ENCODE assay signal across 8 cellular contexts in the genomic region with DNA sequence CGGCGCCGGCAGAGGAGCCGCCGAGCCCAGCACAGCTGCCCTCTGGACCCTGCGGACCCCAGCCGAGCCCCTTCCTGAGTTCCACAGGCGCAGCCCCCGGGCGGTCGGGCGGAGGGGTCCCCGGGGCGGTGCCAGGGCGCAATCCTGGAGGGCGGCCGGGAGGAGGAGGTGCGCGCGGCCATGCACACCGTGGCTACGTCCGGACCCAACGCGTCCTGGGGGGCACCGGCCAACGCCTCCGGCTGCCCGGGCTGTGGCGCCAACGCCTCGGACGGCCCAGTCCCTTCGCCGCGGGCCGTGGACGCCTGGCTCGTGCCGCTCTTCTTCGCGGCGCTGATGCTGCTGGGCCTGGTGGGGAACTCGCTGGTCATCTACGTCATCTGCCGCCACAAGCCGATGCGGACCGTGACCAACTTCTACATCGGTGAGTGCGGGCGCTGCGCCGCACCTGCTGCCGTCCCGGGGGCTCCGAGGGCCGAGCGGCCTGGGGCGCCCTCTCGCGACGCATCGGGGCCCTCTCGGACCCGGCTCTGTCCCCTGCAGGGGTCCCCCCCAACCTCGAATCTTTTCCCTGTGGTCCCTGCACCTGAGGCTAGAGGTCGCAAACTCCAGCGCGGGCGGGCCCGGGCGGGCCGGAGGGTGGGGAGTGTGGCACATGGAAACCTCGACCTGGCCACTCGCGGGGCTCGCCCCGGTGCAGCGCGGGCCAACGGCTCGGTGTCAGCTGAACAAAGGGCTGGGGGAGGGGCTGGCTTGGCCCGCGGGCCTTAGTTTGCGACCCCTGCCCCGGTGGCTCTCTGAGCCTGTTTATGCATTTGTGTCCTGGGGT. TPM values are rescaled to one million over a fixed set of nuclear protein-coding genes. Genes with fewer than 3 reads are reported as not detected.
A peak's percentile ranks its signal among the peaks of the same experiment; 100 is the strongest.
DNase-seq lines count a peak whose midpoint lies in the region; ATAC-seq, FAIRE-seq and TF ChIP-seq lines count a peak whose summit lies in the region.

A gene (plus strand): TSS at position 11 of the 829 bp plus-strand sequence. CDS start 170 bp downstream, at position 181.

- H3K79me2 ChIP-seq in PC-9 (ENCODE audit: low read depth) (peaks cover 6% of the 10 kb centered on the region; the same call in 1 of the 2 replicates), GM12878 (ENCODE audit: control insufficient read depth, insufficient read depth, low read length) (peaks cover 7% of the 10 kb centered on the region)

- RAD21 ChIA-PET in GM12878 (lab: Charles Lee; ENCODE audit: unreplicated experiment), result interaction anchor here (0.6 to 3.6 kb wide), 4 partner anchors 21 to 59 kb away, joined by 3 to 46 read pairs (median 6); no protein-coding TSS in a partner anchor

- H3K9me3 Mint-ChIP-seq in type B pancreatic cell, result no peaks in the 10 kb centered on the region

- no peak for TF ChIP-seq EP300 in GM12878 (IDR thresholded peaks at IDR 0.05; ENCODE audit: borderline replicate concordance in 1 of 2, control insufficient read depth in 1 of 2, low read depth in 2 of 2, low read length in 2 of 2)

- H3K9me3 ChIP-seq in heart right ventricle (no peaks in the 10 kb centered on the region), PC-9 (ENCODE audit: insufficient read depth, low read depth) (no peaks in the 10 kb centered on the region), GM12878 (replicated peaks; ENCODE audit: control insufficient read depth, insufficient read depth, low read length) (no peaks in the 10 kb centered on the region), right lobe of liver (no peaks in the 10 kb centered on the region)

- no peak within 1 kb of the TSS for H3K27ac Mint-ChIP-seq in type B pancreatic cell

- H3K27ac ChIP-seq in heart right ventricle (no peak within 1 kb of the TSS), PC-9 (no peak within 1 kb of the TSS), GM12878 (ENCODE audit: control insufficient read depth, insufficient read depth) (no peak within 1 kb of the TSS), right lobe of liver (no peak within 1 kb of the TSS)

- no peak within 1 kb of the TSS for H2AFZ ChIP-seq in PC-9
- H2AFZ ChIP-seq in GM12878 (ENCODE audit: control insufficient read depth, low read depth, low read length), result no peak within 1 kb of the TSS

- H3K36me3 Mint-ChIP-seq in type B pancreatic cell, result no peaks in the 10 kb centered on the region

- H3K4me3 ChIP-seq in heart right ventricle, result peak within 1 kb of the TSS in 9 of 10 donors; percentile 3 to 48 (median 37)
- H3K4me3 ChIP-seq in PC-9, result no peak within 1 kb of the TSS
- peak within 1 kb of the TSS; percentile 41; the same call in 1 of the 2 replicates for H3K4me3 ChIP-seq in GM12878
- peak within 1 kb of the TSS in 1 of 3 donors; percentile 7 for H3K4me3 ChIP-seq in right lobe of liver

- H3K4me1 Mint-ChIP-seq in type B pancreatic cell (ENCODE audit: unreplicated experiment), result peaks cover 5% of the 10 kb centered on the region

- intact Hi-C loops in heart right ventricle (cut with DNase I), result loop anchor here in 5 of 10 donors (5.0 kb wide), 4 partner anchors 55 to 150 kb away; a partner anchor contains a TSS
- intact Hi-C loops in left ventricle myocardium superior (cut with micrococcal nuclease), result no loop called here
- intact Hi-C loops in PC-9 (cut with micrococcal nuclease; ENCODE audit: unreplicated experiment), result loop anchor here (2.0 kb wide), 1 partner anchor 61 kb away; no protein-coding TSS in a partner anchor
- intact Hi-C loops in GM12878 (cut with micrococcal nuclease; ENCODE audit: unreplicated experiment), result no loop called here
- intact Hi-C loops in right lobe of liver (cut with DNase I), result loop anchor here (5.0 kb wide), 3 partner anchors 50 to 150 kb away; no protein-coding TSS in a partner anchor

- H3K9me2 ChIP-seq in PC-9 (ENCODE audit: insufficient read depth), result no peaks in the 10 kb centered on the region

- TF ChIP-seq CTCF in heart right ventricle (IDR thresholded peaks at IDR 0.05) (peak in 7 of 9 donors; percentile 19 to 63 (median 56)), PC-9 (conservative IDR thresholded peaks at IDR 0.05) (peak; percentile 50), GM12878 (IDR thresholded peaks at IDR 0.05 in 2 of 3, conservative IDR thresholded peaks at IDR 0.05 in 1 of 3; ENCODE audit: control insufficient read depth in 2 of 3, extremely low read depth in 1 of 3, insufficient read depth in 1 of 3, low read depth in 3 of 3, low read length in 3 of 3) (peak; percentile 60 to 75 (median 74); a peak in 5 of 6 replicates), right lobe of liver (IDR thresholded peaks at IDR 0.05) (peak; percentile 29 to 56 (median 38)), type B pancreatic cell (conservative IDR thresholded peaks at IDR 0.05) (peak; percentile 71)

- H3K4me2 ChIP-seq in PC-9, result peak within 1 kb of the TSS; percentile 44
- peak within 1 kb of the TSS; percentile 77 for H3K4me2 ChIP-seq in GM12878 (ENCODE audit: control insufficient read depth, insufficient read depth)

- TF ChIP-seq POLR2A in GM12878 (IDR thresholded peaks at IDR 0.05; ENCODE audit: low read depth, low read length) (0 out of 2 replicates have a peak, but pooled peaks have one; percentile 16), right lobe of liver (IDR thresholded peaks at IDR 0.05) (no peak)

- DNase-seq in heart right ventricle, result no peak
- DNase-seq in left ventricle myocardium superior, result no peak
- DNase-seq in PC-9, result peak in 1 of 2 experiments; percentile 38
- DNase-seq in GM12878 (ENCODE audit: low read depth, low spot score), result no peak
- no peak for DNase-seq in right lobe of liver
- peak; percentile 71 for DNase-seq in type B pancreatic cell (ENCODE audit: extremely low spot score, unreplicated experiment)

- SMC1A ChIA-PET in GM12878 (lab: Charles Lee; ENCODE audit: uncharacterized antibody, unreplicated experiment), result interaction anchor here (1.1 to 3.3 kb wide), 2 partner anchors 9 to 53 kb away, joined by 4 to 18 read pairs; no protein-coding TSS in a partner anchor

- BruUV-seq in PC-9 (replicated peaks; lab: Mats Ljungman, UMichigan) (no TSS peak), GM12878 (replicated peaks; lab: Mats Ljungman, UMichigan) (no TSS peak)

- H3K27me3 ChIP-seq in heart right ventricle (peaks cover 30 to 57% (median 55%) of the 10 kb centered on the region in 7 donors), PC-9 (ENCODE audit: insufficient read depth, low read depth) (peaks cover 21% of the 10 kb centered on the region), GM12878 (replicated peaks in 1 of 2; ENCODE audit: control insufficient read depth in 2 of 2, insufficient read depth in 2 of 2, low read length in 1 of 2) (peaks cover 0 to 2% of the 10 kb centered on the region in 2 experiments; a peak in 1 of 4 replicates), right lobe of liver (peaks cover 10 to 41% of the 10 kb centered on the region in 2 donors)

- WGBS in heart right ventricle, 2 donors, result 1% methylated on average over 86 to 87 of the region's 87 CpGs
- 3% methylated on average over 80 of the region's 87 CpGs for whole genome bisulfite sequencing in GM12878 (ENCODE audit: insufficient coverage, insufficient replicate concordance, low lambda C conversion rate, missing lambda C conversion rate)
- WGBS in right lobe of liver (ENCODE audit: insufficient coverage, low coverage, low lambda C conversion rate, missing lambda C conversion rate), result 5% methylated on average over 8 of the region's 87 CpGs

- in situ Hi-C loops in GM12878 (cut with MboI), result no loop called here

- peaks cover 28% of the 10 kb centered on the region for H3K27me3 Mint-ChIP-seq in type B pancreatic cell

- no peaks in the 10 kb centered on the region for H4K20me1 ChIP-seq in PC-9 (ENCODE audit: insufficient read depth)
- no peaks in the 10 kb centered on the region for H4K20me1 ChIP-seq in GM12878 (ENCODE audit: control insufficient read depth, insufficient read depth)

- H3K4me3 Mint-ChIP-seq in type B pancreatic cell, result peak within 1 kb of the TSS; percentile 70

- no peak for FAIRE-seq in GM12878 (lab: Jason Lieb, UNC)

- peaks cover 21% of the 10 kb centered on the region; the same call in 1 of the 2 replicates for H3F3A ChIP-seq in PC-9 (ENCODE audit: insufficient read depth, low read depth)

- CTCF ChIA-PET in PC-9 (lab: Charles Lee) (no interaction called here), GM12878 (lab: Yijun Ruan, JAX) (interaction anchor here (1.7 to 4.6 kb wide), 3 partner anchors 11 to 54 kb away, joined by 3 to 50 read pairs (median 24); no protein-coding TSS in a partner anchor)

- POLR2A ChIA-PET in PC-9 (lab: Charles Lee; ENCODE audit: unreplicated experiment), result no interaction called here
- POLR2A ChIA-PET in GM12878 (lab: Charles Lee), result interaction anchor here (0.6 to 1.3 kb wide), 2 partner anchors 24 to 411 kb away, joined by 4 to 8 read pairs; a partner anchor contains a TSS

- no peaks in the 10 kb centered on the region for H3K36me3 ChIP-seq in heart right ventricle
- H3K36me3 ChIP-seq in PC-9 (ENCODE audit: low read depth), result no peaks in the 10 kb centered on the region
- no peaks in the 10 kb centered on the region for H3K36me3 ChIP-seq in GM12878 (ENCODE audit: control insufficient read depth in 2 of 2, insufficient read depth in 2 of 2, low read length in 1 of 2)
- H3K36me3 ChIP-seq in right lobe of liver, result no peaks in the 10 kb centered on the region

- H3K4me1 ChIP-seq in heart right ventricle, result peaks cover 13 to 58% (median 38%) of the 10 kb centered on the region in 9 donors
- 0 out of 2 replicates have a peak, but pooled peaks cover 4% of the 10 kb centered on the region for H3K4me1 ChIP-seq in PC-9 (replicated peaks; ENCODE audit: insufficient read depth)
- peaks cover 25% of the 10 kb centered on the region for H3K4me1 ChIP-seq in GM12878 (ENCODE audit: control insufficient read depth, insufficient read depth, low read length)
- peaks cover 0 to 21% (median 0%) of the 10 kb centered on the region in 4 donors for H3K4me1 ChIP-seq in right lobe of liver

- H3K9ac ChIP-seq in GM12878 (ENCODE audit: control insufficient read depth, insufficient read depth, low read length), result no peak within 1 kb of the TSS; the same call in 1 of the 2 replicates

- no peak for ATAC-seq in heart right ventricle
- no peak for ATAC-seq in left ventricle myocardium superior
- ATAC-seq in GM12878, result peak; percentile 44
- ATAC-seq in right lobe of liver, result peak in 3 of 4 donors; percentile 3 to 14 (median 8)
- ATAC-seq in HG03159 (IDR thresholded peaks at IDR 0.05; ENCODE audit: unreplicated experiment), result no peak
- ATAC-seq in GM19467 (IDR thresholded peaks at IDR 0.05; ENCODE audit: unreplicated experiment), result no peak

- TF ChIP-seq RAD21 in GM12878 (IDR thresholded peaks at IDR 0.05; ENCODE audit: insufficient read depth, low read depth, low read length), result peak; percentile 79

RNA-seq across cellular contexts. Expression of the gene that starts here (rescaled TPM):
- not detected for total RNA-seq in heart right ventricle
- polyA plus RNA-seq in heart right ventricle, result not detected
- total RNA-seq in left ventricle myocardium superior, result not detected
- not detected in 2 replicates for total RNA-seq in PC-9 (2021)
- total RNA-seq in GM12878 (2013; cell fraction: nucleolus; rRNA removed), result 16.9 and 18.1 TPM in 2 replicates
- total RNA-seq in GM12878 (2014; rRNA removed), result 0.60 and 2.7 TPM in 2 replicates
- not detected in 2 replicates for total RNA-seq in GM12878 (2014; rRNA removed; fragmentation: Illumina TruSeq; extraction: Trizol)
- total RNA-seq in GM12878 (2021), result 1.8 TPM in 2 replicates
- polyA plus RNA-seq in GM12878 (2011; ENCODE audit: low read depth), result 0.30 TPM
- polyA plus RNA-seq in GM12878 (2011; rRNA removed), result 1.6 and 2.8 TPM in 2 replicates
- 2.7 and 4.7 TPM in 2 replicates for polyA plus RNA-seq in GM12878 (2011; cell fraction: cytosol; rRNA removed)
- 19.3 and 20.1 TPM in 2 replicates for polyA plus RNA-seq in GM12878 (2011; cell fraction: nucleus; rRNA removed)
- 1.9 and 2.3 TPM in 2 replicates for polyA plus RNA-seq in GM12878 (2012)
- not detected in 2 replicates for polyA plus RNA-seq in GM12878 (2014; fragmentation: Illumina TruSeq; extraction: Trizol)
- under 1 TPM in 1 of 2 experiments, not detected in 1; 0.13 TPM for polyA plus RNA-seq in GM12878 (2014; fragmentation: Nextera tagmentation; extraction: Ambion mirVana)
- 0.83 and 2.1 TPM in 2 replicates for polyA plus RNA-seq in GM12878 (2014; rRNA removed)
- 1 to 10 TPM in 1 of 2 experiments, under 1 TPM in 1; 0.14 to 1.4 TPM for polyA plus RNA-seq in GM12878 (2016; fragmentation: Nextera tagmentation; extraction: Ambion mirVana)
- polyA minus RNA-seq in GM12878 (2011; rRNA and poly(A)+ RNA removed), result 0.29 and 1.3 TPM in 2 replicates
- 1.9 and 2.8 TPM in 2 replicates for polyA minus RNA-seq in GM12878 (2011; cell fraction: cytosol; rRNA and poly(A)+ RNA removed)
- polyA minus RNA-seq in GM12878 (2011; cell fraction: nucleus; rRNA and poly(A)+ RNA removed), result 1.7 and 3.2 TPM in 2 replicates
- under 1 TPM in 1 of 6 experiments, not detected in 5; 0.47 TPM for total RNA-seq in right lobe of liver
- total RNA-seq in type B pancreatic cell (ENCODE audit: low replicate concordance), result 1.2 and 2.2 TPM in 2 replicates

Comparison
In these comparisons a context has a peak if more than half of its experiments do, and no peak if none do; other contexts are left out.
1. Peak in ATAC-seq in right lobe of liver; RNA of the gene not detected or under 1 TPM.
2. intact Hi-C loops: an anchor here in PC-9 (2.0 kb wide) and right lobe of liver (5.0 kb wide); none called in left ventricle myocardium superior and GM12878.